2 cellular contexts compared by ENCODE assay signal in genomic region chr1:2194319-2194897, GRCh38.
TF ChIP-seq lines count a peak whose summit lies in the region.

Gene FAAP20, minus strand, starts transcription at chr1:2194772. Its CDS starts 23 bp downstream, at chr1:2194749.

TF ChIP-seq in SK-N-SH, 30 proteins besides CTCF, POLR2A, EP300 and RAD21:
- TF ChIP-seq REST (IDR thresholded peaks at IDR 0.05; ENCODE audit: low read depth, low read length), result no peak
- no peak for TF ChIP-seq ZBTB33 (IDR thresholded peaks at IDR 0.05; ENCODE audit: borderline replicate concordance, low read depth)
- TF ChIP-seq TEAD4 (IDR thresholded peaks at IDR 0.05; ENCODE audit: borderline replicate concordance, insufficient read depth), result no peak
- no peak for TF ChIP-seq RXRA (IDR thresholded peaks at IDR 0.05; ENCODE audit: borderline replicate concordance, low read depth)
- no peak for TF ChIP-seq CHD2 (IDR thresholded peaks at IDR 0.05; ENCODE audit: low read length, partially characterized antibody)
- no peak for TF ChIP-seq NRF1 (IDR thresholded peaks at IDR 0.05; ENCODE audit: low read depth, low read length)

TF ChIP-seq in GM12878, 131 proteins besides CTCF, POLR2A, EP300 and RAD21 (continued from another document):
- TF ChIP-seq BHLHE40 (IDR thresholded peaks at IDR 0.05; ENCODE audit: borderline replicate concordance in 1 of 2, low read depth in 2 of 2, low read length in 1 of 2) (0 out of 4 replicates have a peak, but pooled peaks of 1 of the 2 experiments have one; percentile 25), MEF2B (IDR thresholded peaks at IDR 0.05; ENCODE audit: partially characterized antibody, poor library complexity, severe bottlenecking) (no peak), EGR1 (IDR thresholded peaks at IDR 0.05; ENCODE audit: borderline replicate concordance in 1 of 2, low read depth in 2 of 2, low read length in 2 of 2) (peak in 1 of 2 experiments; percentile 73; a peak in 1 of 3 replicates), POU2F2 (IDR thresholded peaks at IDR 0.05; ENCODE audit: borderline replicate concordance, low read depth, low read length) (0 out of 3 replicates have a peak, but pooled peaks have one; percentile 22), YY1 (IDR thresholded peaks at IDR 0.05; ENCODE audit: low read depth, low read length) (peak; percentile 29; the same call in 1 of the 2 replicates)
TF ChIP-seq in GM12878: peak in this region for 4.
